ENCODE assay signal across 13 cellular contexts in genomic region chr2:6224267-6224666, GRCh38.
A peak's percentile ranks its signal among the peaks of the same experiment; 100 is the strongest.
DNase-seq lines count a peak whose midpoint lies in the region; ATAC-seq and TF ChIP-seq lines count a peak whose summit lies in the region.
"Had no signal": no experiment of that assay in that cellular context is flagged by ENCODE, and none has a peak within 500 bp of the region (broad histone marks: within the 10 kb centered on the region; RNA-seq: fewer than 3 reads in every experiment).

No MANE protein-coding gene starts in this region.

- peaks cover 9% of the 10 kb centered on the region for H3K27me3 Mint-ChIP-seq in nephron progenitor cell (ENCODE audit: low read depth, poor library complexity)

- DNase-seq in nephron progenitor cell (peak; percentile 41), NCI-H2081 (lab: John Stamatoyannopoulos, UW) (no peak), left colon (no peak), inferior parietal cortex (ENCODE audit: extremely low spot score) (no peak)
- no peak for DNase-seq in effector CD8-positive, alpha-beta T cell (lab: John Stamatoyannopoulos, UW)
- DNase-seq: MM.1S, NCI-H510A had no signal

- peak overlapping the region; percentile 41 for H3K27ac Mint-ChIP-seq in nephron progenitor cell
- H3K27ac Mint-ChIP-seq: type B pancreatic cell had no signal

- H3K9me3 Mint-ChIP-seq in nephron progenitor cell: peaks cover under 1% of the 10 kb centered on the region

- TF ChIP-seq CTCF in nephron progenitor cell (IDR thresholded peaks at IDR 0.05): no peak

- peaks cover 45% of the 10 kb centered on the region for H3K4me1 Mint-ChIP-seq in nephron progenitor cell

- H3K36me3 Mint-ChIP-seq in nephron progenitor cell (ENCODE audit: low read depth): no peaks in the 10 kb centered on the region
- H3K36me3 Mint-ChIP-seq: brain, type B pancreatic cell had no signal

- H3K4me3 Mint-ChIP-seq in nephron progenitor cell: no peak overlapping the region
- H3K4me3 Mint-ChIP-seq: brain, type B pancreatic cell had no signal

- ATAC-seq in GM18861 (IDR thresholded peaks at IDR 0.05; ENCODE audit: unreplicated experiment): peak; percentile 81
- peak; percentile 90 for ATAC-seq in GM21786 (IDR thresholded peaks at IDR 0.05; ENCODE audit: unreplicated experiment)
- peak; percentile 67 for ATAC-seq in HG03432 (IDR thresholded peaks at IDR 0.05; ENCODE audit: unreplicated experiment)
- no peak for ATAC-seq in left colon
- ATAC-seq: activated CD4-positive, CD25-positive, alpha-beta regulatory T cell treated with anti-CD3 and anti-CD28 coated beads, Interleukin-2, amount 50 U/mL, for 24 hours had no signal

- intact Hi-C loops in left colon (cut with DNase I, micrococcal nuclease): no loop called here
